ENCODE assay signal across 1 cellular context in genomic region chrX:50161143-50161542, GRCh38.
TF ChIP-seq lines count a peak whose summit lies in the region.

No MANE protein-coding gene starts in this region.

TF ChIP-seq in IMR-90, 13 proteins besides CTCF, POLR2A, EP300 and RAD21:
- TF ChIP-seq MXI1 (IDR thresholded peaks at IDR 0.05; ENCODE audit: borderline replicate concordance, low read depth, low read length) (no peak), SMC3 (IDR thresholded peaks at IDR 0.05; ENCODE audit: low read depth, low read length) (no peak), RCOR1 (IDR thresholded peaks at IDR 0.05; ENCODE audit: insufficient replicate concordance, low read length) (no peak), MAFK (IDR thresholded peaks at IDR 0.05; ENCODE audit: low read depth, low read length) (no peak), MAZ (IDR thresholded peaks at IDR 0.05; ENCODE audit: borderline replicate concordance, low read depth, low read length) (no peak), FOS (IDR thresholded peaks at IDR 0.05; ENCODE audit: low read depth, low read length) (no peak), USF2 (IDR thresholded peaks at IDR 0.05; ENCODE audit: low read depth, low read length) (no peak)
